In the genomic region with DNA sequence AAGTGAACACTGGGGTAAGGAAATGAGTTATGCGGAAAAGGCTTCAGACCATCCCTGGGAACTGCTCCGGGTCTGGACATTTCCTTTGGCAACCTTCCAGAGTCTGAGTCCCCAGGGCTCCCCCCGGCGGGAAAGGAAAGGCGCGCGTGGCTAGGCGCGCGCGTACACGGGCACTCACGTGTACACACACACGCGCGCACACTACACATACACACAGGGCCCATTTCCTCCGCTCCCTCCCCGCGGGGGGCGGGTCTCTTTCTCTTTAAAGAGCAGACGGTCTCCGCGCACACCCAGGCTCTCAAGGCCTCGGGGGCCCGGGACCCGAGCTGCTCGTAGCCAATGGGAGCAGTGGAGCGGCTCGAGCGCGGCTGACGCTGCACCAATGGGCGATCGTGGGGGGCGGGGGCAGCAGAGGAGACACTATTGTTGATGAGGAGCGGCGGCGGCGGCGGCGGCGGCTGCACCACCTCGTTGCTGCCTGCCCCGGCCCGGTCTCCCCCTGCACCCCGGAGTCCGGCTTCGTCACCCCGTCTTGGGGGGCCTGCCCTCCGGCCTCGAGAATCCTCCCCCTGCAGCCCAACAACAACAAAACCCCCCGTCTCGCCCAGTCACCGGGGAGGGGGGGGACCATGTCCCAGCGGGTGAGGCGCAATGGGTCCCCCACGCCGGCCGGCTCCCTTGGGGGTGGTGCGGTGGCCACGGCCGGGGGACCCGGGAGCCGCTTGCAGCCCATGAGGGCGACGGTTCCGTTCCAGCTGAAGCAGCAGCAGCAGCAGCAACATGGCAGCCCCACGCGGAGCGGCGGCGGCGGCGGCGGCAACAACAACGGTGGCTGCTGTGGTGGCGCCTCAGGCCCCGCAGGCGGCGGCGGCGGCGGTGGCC, we compare ENCODE assay signal across 1 cellular context.
TF ChIP-seq lines count a peak whose summit lies in the region.

Gene FAM117B, plus strand, starts transcription at position 414 of the 885 bp plus-strand sequence. Its CDS starts 219 bp downstream, at position 633.

TF ChIP-seq in GM12878, 131 proteins besides CTCF, POLR2A, EP300 and RAD21 (continued from another document):
- peak; percentile 63 for TF ChIP-seq PKNOX1 (IDR thresholded peaks at IDR 0.05)
- TF ChIP-seq ATF7 (IDR thresholded peaks at IDR 0.05; ENCODE audit: low read depth) = no peak
